8 cellular contexts compared by ENCODE assay signal in the genomic region with DNA sequence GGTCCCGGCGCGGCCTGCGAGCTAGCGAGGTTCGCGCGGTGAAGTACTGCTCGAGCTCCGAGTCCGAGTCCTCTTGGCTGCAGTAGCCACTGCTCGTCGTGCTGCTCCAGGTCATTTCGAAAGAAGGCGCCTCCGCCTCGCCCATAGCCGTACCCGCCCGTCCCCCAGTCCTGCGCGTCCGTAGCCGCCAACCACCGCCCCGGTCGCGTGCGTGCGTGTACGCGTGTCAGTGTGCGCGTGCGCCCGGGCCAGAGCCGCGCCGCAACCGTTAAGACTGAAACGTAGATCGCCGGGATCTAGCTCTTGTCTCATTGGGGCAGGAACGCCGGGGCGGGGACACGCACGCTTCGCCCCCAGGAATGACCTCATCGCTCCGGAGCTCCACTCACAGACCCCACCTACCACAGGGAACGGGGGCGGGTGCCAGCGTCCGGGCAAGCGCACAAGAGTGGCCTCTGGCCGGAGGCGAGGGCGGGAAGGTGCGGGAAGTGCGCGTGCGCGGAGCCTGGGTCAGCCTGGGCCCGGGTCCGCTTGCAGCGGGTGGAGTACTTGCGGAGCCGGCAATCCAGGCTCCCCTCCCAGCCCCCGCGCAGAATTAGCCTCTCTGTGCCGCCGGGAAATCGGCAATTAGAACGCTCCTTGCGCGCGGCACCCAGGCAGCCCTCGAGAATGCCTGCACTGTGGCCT. TPM values are rescaled to one million over a fixed set of nuclear protein-coding genes. Genes with fewer than 3 reads are reported as not detected.
DNase-seq lines count a peak whose midpoint lies in the region; ATAC-seq and TF ChIP-seq lines count a peak whose summit lies in the region.

No MANE protein-coding gene starts in this region.

- TF ChIP-seq CTCF in GM13977 (IDR thresholded peaks at IDR 0.05; ENCODE audit: extremely low read depth, insufficient read depth, missing control alignments) (no peak), progenitor cell of endocrine pancreas (IDR thresholded peaks at IDR 0.05; ENCODE audit: unreplicated experiment) (no peak)

- H3K4me3 Mint-ChIP-seq in T-cell: peak overlapping the region; percentile 86 to 90 (median 88)
- H3K4me3 Mint-ChIP-seq in progenitor cell of endocrine pancreas (ENCODE audit: low read depth): peak overlapping the region; percentile 93

- POLR2A ChIA-PET in T-cell (lab: Charles Lee): interaction anchor here (0.6 to 2.9 kb wide), 7 partner anchors 10 to 1421 kb away, joined by 3 to 11 read pairs (median 4); partner anchors contain the start of genes GNAI2 (in 1 of the 2), HYAL3 (in 1 of the 2), MANF (in 1 of the 2) and NAA80 (in 1 of the 2)

- in situ Hi-C loops in GM13977 (cut with MboI; ENCODE audit: low pct_unique_long_range_greater_than_20kb, low sequenced_read_pairs, unreplicated experiment): no loop called here

- H3K36me3 Mint-ChIP-seq in T-cell (peaks cover under 1% of the 10 kb centered on the region), progenitor cell of endocrine pancreas (ENCODE audit: insufficient read depth) (no peaks in the 10 kb centered on the region)

- H3K9me3 Mint-ChIP-seq in T-cell (no peaks in the 10 kb centered on the region), progenitor cell of endocrine pancreas (ENCODE audit: low read depth) (no peaks in the 10 kb centered on the region)

- CTCF ChIA-PET in T-cell (lab: Charles Lee): interaction anchor here (0.5 to 2.1 kb wide), 17 partner anchors 9 to 397 kb away, joined by 3 to 16 read pairs (median 4); partner anchors contain the start of genes CISH (in 1 of the 2), CYB561D2 (in 1 of the 2), GNAI2 (in 1 of the 2) and HYAL3 (in 1 of the 2)

- no peaks in the 10 kb centered on the region for H3K27me3 Mint-ChIP-seq in T-cell
- H3K27me3 Mint-ChIP-seq in progenitor cell of endocrine pancreas: peaks cover 33% of the 10 kb centered on the region

- intact Hi-C loops in left cardiac atrium (cut with DNase I): no loop called here

- H3K27ac Mint-ChIP-seq in T-cell (peak overlapping the region; percentile 93 to 95), progenitor cell of endocrine pancreas (peak overlapping the region; percentile 99)

- ATAC-seq in HG02870 (IDR thresholded peaks at IDR 0.05; ENCODE audit: unreplicated experiment): peak; percentile 72
- ATAC-seq in T-cell (replicated peaks in 1 of 4): peak; percentile 77 to 84 (median 80)
- peak; percentile 88 to 89 for ATAC-seq in left cardiac atrium

- H3K4me1 Mint-ChIP-seq in T-cell: peaks cover 63 to 71% (median 71%) of the 10 kb centered on the region in 3 donors
- peaks cover 15% of the 10 kb centered on the region for H3K4me1 Mint-ChIP-seq in progenitor cell of endocrine pancreas (ENCODE audit: low read depth)

- DNase-seq in GM13977 (ENCODE audit: low spot score) (peak; percentile 99), NCI-H146 (lab: John Stamatoyannopoulos, UW) (peak; percentile 98), T-cell (peak; percentile 80 to 95 (median 90)), amniotic epithelial cell (ENCODE audit: low read depth) (peak; percentile 99), left cardiac atrium (peak; percentile 100), progenitor cell of endocrine pancreas (ENCODE audit: low spot score, unreplicated experiment) (peak; percentile 96), ureter (ENCODE audit: low spot score) (peak; percentile 99)

RNA-seq across cellular contexts. Expression of gene RASSF1, which starts 3.3 kb away (rescaled TPM):
- total RNA-seq in T-cell (100 to 1,000 TPM in 1 of 5 donors, 10 to 100 TPM in 4; 73.2 to 153 (median 79.6) TPM), left cardiac atrium (10 to 100 TPM; 20.7 to 25.6 TPM), progenitor cell of endocrine pancreas (11.7 and 13.9 TPM in 2 replicates), ureter (21.2 TPM)

RNA-seq across cellular contexts. Expression of gene ZMYND10, which starts 8.2 kb away (rescaled TPM):
- total RNA-seq in T-cell (1 to 10 TPM; 1.2 to 6.1 (median 2.9) TPM), left cardiac atrium (under 1 TPM in 1 of 2 donors, not detected in 1; 0.29 TPM), progenitor cell of endocrine pancreas (0.86 and 2.2 TPM in 2 replicates), ureter (0.26 TPM)

RNA-seq across cellular contexts. Expression of gene TUSC2, which starts 9.3 kb away (rescaled TPM):
- 10 to 100 TPM; 14.9 to 33.1 (median 26.8) TPM for total RNA-seq in T-cell
- 10 to 100 TPM; 26.2 to 27.5 TPM for total RNA-seq in left cardiac atrium
- 33.1 and 34.9 TPM in 2 replicates for total RNA-seq in progenitor cell of endocrine pancreas
- 24.7 TPM for total RNA-seq in ureter

RNA-seq across cellular contexts. Expression of gene NPRL2, which starts 13.3 kb away (rescaled TPM):
- 10 to 100 TPM; 26.6 to 52.2 (median 48.1) TPM for total RNA-seq in T-cell
- 10 to 100 TPM; 12.6 to 19.9 TPM for total RNA-seq in left cardiac atrium
- 25.7 and 31.6 TPM in 2 replicates for total RNA-seq in progenitor cell of endocrine pancreas
- 20.5 TPM for total RNA-seq in ureter

RNA-seq across cellular contexts. Expression of gene CYB561D2, which starts 13.3 kb away (rescaled TPM):
- total RNA-seq in T-cell (10 to 100 TPM; 25.7 to 45.3 (median 32.7) TPM), left cardiac atrium (1 to 10 TPM; 7.6 to 9.2 TPM), progenitor cell of endocrine pancreas (18.7 and 19.2 TPM in 2 replicates), ureter (27.5 TPM)

Comparison
In these comparisons a context has a peak if more than half of its experiments do, and no peak if none do; other contexts are left out.
1. Peak in every context shown above with its lines: DNase-seq and ATAC-seq.